In genomic region chr7:115260381-115260780, GRCh38 we compare ENCODE assay signal across 31 cellular contexts.
DNase-seq lines count a peak whose midpoint lies in the region; FAIRE-seq and TF ChIP-seq lines count a peak whose summit lies in the region.
"Had no signal": no experiment of that assay in that cellular context is flagged by ENCODE, and none has a peak within 500 bp of the region (broad histone marks: within the 10 kb centered on the region; RNA-seq: fewer than 3 reads in every experiment).

No MANE protein-coding gene starts in this region.

- H3K79me2 ChIP-seq in mammary epithelial cell (ENCODE audit: insufficient read depth, low read length), result no peaks in the 10 kb centered on the region
- H3K79me2 ChIP-seq: parathyroid adenoma had no signal

- intact Hi-C loops in mammary epithelial cell (cut with micrococcal nuclease), result no loop called here
- intact Hi-C loops in MCF 10A (cut with micrococcal nuclease), result no loop called here

- TF ChIP-seq CTCF in mammary epithelial cell (conservative IDR thresholded peaks at IDR 0.05 in 1 of 2, IDR thresholded peaks at IDR 0.05 in 1 of 2; ENCODE audit: extremely low read depth in 1 of 2, insufficient read depth in 1 of 2, low read depth in 1 of 2, low read length in 2 of 2) (no peak), MCF 10A (IDR thresholded peaks at IDR 0.05; ENCODE audit: unreplicated experiment) (no peak), bronchial epithelial cell (IDR thresholded peaks at IDR 0.05; ENCODE audit: insufficient read depth, low read length, severe bottlenecking) (no peak), fibroblast of the aortic adventitia (IDR thresholded peaks at IDR 0.05; ENCODE audit: insufficient read depth, low read length) (no peak), endothelial cell (IDR thresholded peaks at IDR 0.05; ENCODE audit: unreplicated experiment) (no peak)

- dilution Hi-C loops in mammary epithelial cell (cut with HindIII; ENCODE audit: low sequenced_read_pairs), result no loop called here

- H3K27ac Mint-ChIP-seq in MCF 10A (ENCODE audit: low read depth, unreplicated experiment), result no peak overlapping the region
- H3K27ac Mint-ChIP-seq in endothelial cell (ENCODE audit: unreplicated experiment), result no peak overlapping the region
- H3K27ac Mint-ChIP-seq in immature natural killer cell, result no peak overlapping the region
- H3K27ac Mint-ChIP-seq: activated CD4-positive, alpha-beta memory T cell treated with anti-CD3 and anti-CD28 coated beads for 36 hours had no signal

- H3K4me3 ChIP-seq in mammary epithelial cell (replicated peaks in 1 of 3; ENCODE audit: insufficient read depth in 1 of 3, low read depth in 2 of 3, low read length in 3 of 3) (no peak overlapping the region), bronchial epithelial cell (ENCODE audit: low read depth, low read length) (no peak overlapping the region), fibroblast of the aortic adventitia (ENCODE audit: low read depth, low read length) (no peak overlapping the region)
- H3K4me3 ChIP-seq: adrenal gland, PC-9, suprapubic skin, upper lobe of right lung had no signal

- H3K27me3 Mint-ChIP-seq in MCF 10A (ENCODE audit: insufficient read depth, unreplicated experiment) (peaks cover 46% of the 10 kb centered on the region), endothelial cell (ENCODE audit: unreplicated experiment) (no peaks in the 10 kb centered on the region), immature natural killer cell (ENCODE audit: low read depth in 3 of 3) (peaks cover 0 to 2% (median 2%) of the 10 kb centered on the region in 3 donors)

- FAIRE-seq in bronchial epithelial cell (lab: Jason Lieb, UNC), result no peak
- FAIRE-seq: H1, small intestine had no signal

- H3K36me3 Mint-ChIP-seq in MCF 10A (ENCODE audit: insufficient read depth, unreplicated experiment) (no peaks in the 10 kb centered on the region), endothelial cell (ENCODE audit: low read depth, unreplicated experiment) (no peaks in the 10 kb centered on the region), immature natural killer cell (no peaks in the 10 kb centered on the region)
- H3K36me3 Mint-ChIP-seq: activated CD4-positive, alpha-beta memory T cell treated with anti-CD3 and anti-CD28 coated beads for 36 hours had no signal

- H3K4me1 ChIP-seq in mammary epithelial cell (ENCODE audit: insufficient read depth, low read length), result no peaks in the 10 kb centered on the region
- H3K4me1 ChIP-seq: adrenal gland, parathyroid adenoma, suprapubic skin, upper lobe of right lung had no signal

- DNase-seq in mammary epithelial cell, result peak; percentile 14
- no peak for DNase-seq in MCF 10A (ENCODE audit: unreplicated experiment)
- DNase-seq in bronchial epithelial cell (ENCODE audit: low read depth), result peak; percentile 77
- peak; percentile 22 for DNase-seq in fibroblast of the aortic adventitia (ENCODE audit: low read depth)
- no peak for DNase-seq in KG1 (lab: John Stamatoyannopoulos, UW)
- DNase-seq in hypothalamus (lab: John Stamatoyannopoulos, UW), result no peak
- no peak for DNase-seq in endothelial cell (ENCODE audit: low spot score)
- DNase-seq in immature natural killer cell, result no peak
- DNase-seq: 8988T; activated CD4-positive, alpha-beta memory T cell treated with anti-CD3 and anti-CD28 coated beads for 36 hours; activated CD4-positive, alpha-beta T cell treated with anti-CD3 and anti-CD28 coated beads for 1 hour; activated CD8-positive, alpha-beta memory T cell treated with anti-CD3 and anti-CD28 coated beads, Interleukin-2, amount 50 U/mL, for 4 hours; activated naive CD4-positive, alpha-beta T cell treated with Interleukin-2 at 50 U/mL for 16 hours; adrenal gland; effector CD8-positive, alpha-beta T cell; erythroblast; hippocampal formation; left colon; NCI-H1105; NCI-H2029; NCI-H526; PC-9; Right ventricle myocardium superior; small intestine; stimulated activated naive CD4-positive, alpha-beta T cell treated with Interleukin-2 at 50 U/mL for 16 hours; upper lobe of right lung had no signal

- no peak overlapping the region for H3K9ac ChIP-seq in mammary epithelial cell (ENCODE audit: insufficient read depth, low read length)
- H3K9ac ChIP-seq: parathyroid adenoma had no signal

- CTCF ChIA-PET in mammary epithelial cell (lab: Charles Lee; ENCODE audit: low non-redundant PET), result no interaction called here
- CTCF ChIA-PET in MCF 10A (lab: Yijun Ruan, JAX), result no interaction called here

- H3K9me3 ChIP-seq in mammary epithelial cell (replicated peaks; ENCODE audit: insufficient read depth, low read length), result no peaks in the 10 kb centered on the region
- H3K9me3 ChIP-seq: adrenal gland, suprapubic skin, upper lobe of right lung had no signal

- no peak overlapping the region for H3K4me3 Mint-ChIP-seq in MCF 10A (ENCODE audit: unreplicated experiment)
- no peak overlapping the region for H3K4me3 Mint-ChIP-seq in endothelial cell (ENCODE audit: unreplicated experiment)
- no peak overlapping the region for H3K4me3 Mint-ChIP-seq in immature natural killer cell
- H3K4me3 Mint-ChIP-seq: activated CD4-positive, alpha-beta memory T cell treated with anti-CD3 and anti-CD28 coated beads for 36 hours; neural crest cell had no signal

- H3K27me3 ChIP-seq in mammary epithelial cell (ENCODE audit: insufficient read depth, low read length) (peaks cover 3% of the 10 kb centered on the region), bronchial epithelial cell (ENCODE audit: control insufficient read depth, insufficient read depth, low read length) (no peaks in the 10 kb centered on the region)
- H3K27me3 ChIP-seq: adrenal gland, suprapubic skin, upper lobe of right lung had no signal

- no peaks in the 10 kb centered on the region for H4K20me1 ChIP-seq in mammary epithelial cell (ENCODE audit: insufficient read depth, low read length)

- H3K36me3 ChIP-seq in mammary epithelial cell (ENCODE audit: insufficient read depth, low read length), result no peaks in the 10 kb centered on the region
- no peaks in the 10 kb centered on the region for H3K36me3 ChIP-seq in bronchial epithelial cell (ENCODE audit: control insufficient read depth, insufficient read depth, low read length)
- H3K36me3 ChIP-seq: adrenal gland, suprapubic skin, upper lobe of right lung had no signal

- H2AFZ ChIP-seq in mammary epithelial cell (ENCODE audit: low read depth, low read length), result no peak overlapping the region
- H2AFZ ChIP-seq: parathyroid adenoma, PC-9 had no signal

- 66% methylated on average over 2 of the region's 2 CpGs for WGBS in mammary epithelial cell (ENCODE audit: low coverage, missing lambda C conversion rate)

- H3K9me3 Mint-ChIP-seq in MCF 10A (ENCODE audit: unreplicated experiment), result no peaks in the 10 kb centered on the region
- H3K9me3 Mint-ChIP-seq in endothelial cell (ENCODE audit: unreplicated experiment), result no peaks in the 10 kb centered on the region
- H3K9me3 Mint-ChIP-seq in immature natural killer cell, result peaks cover 0 to 8% (median 1%) of the 10 kb centered on the region in 6 donors
- H3K9me3 Mint-ChIP-seq: activated CD4-positive, alpha-beta memory T cell treated with anti-CD3 and anti-CD28 coated beads for 36 hours; neural crest cell had no signal

- POLR2A ChIA-PET in MCF 10A (lab: Yijun Ruan, JAX), result no interaction called here

- H3K4me1 Mint-ChIP-seq in MCF 10A (ENCODE audit: insufficient read depth, unreplicated experiment), result peaks cover 5% of the 10 kb centered on the region
- no peaks in the 10 kb centered on the region for H3K4me1 Mint-ChIP-seq in endothelial cell (ENCODE audit: unreplicated experiment)
- no peaks in the 10 kb centered on the region for H3K4me1 Mint-ChIP-seq in immature natural killer cell
- H3K4me1 Mint-ChIP-seq: neural crest cell had no signal

- BruUV-seq in mammary epithelial cell (replicated peaks; lab: Mats Ljungman, UMichigan), result no TSS peak
- no TSS peak for BruUV-seq in MCF 10A (replicated peaks; lab: Mats Ljungman, UMichigan)

- no peak overlapping the region for H3K27ac ChIP-seq in mammary epithelial cell (ENCODE audit: insufficient read depth, low read depth, low read length)
- H3K27ac ChIP-seq: adrenal gland, C4-2B, parathyroid adenoma, PC-9, suprapubic skin, upper lobe of right lung had no signal

- H3K4me2 ChIP-seq in mammary epithelial cell (ENCODE audit: insufficient read depth, low read depth, low read length), result no peak overlapping the region
- H3K4me2 ChIP-seq: PC-9 had no signal

- in situ Hi-C loops in mammary epithelial cell (cut with MboI; ENCODE audit: low sequenced_read_pairs in 2 of 2), result no loop called here

Comparison
In these comparisons a context has a peak if more than half of its experiments do, and no peak if none do; other contexts are left out.
1. DNase-seq: peak in mammary epithelial cell (single experiment), bronchial epithelial cell (single experiment) and fibroblast of the aortic adventitia (single experiment); none in MCF 10A (single experiment), KG1 (single experiment), hypothalamus (0 of 51), endothelial cell (single experiment) and immature natural killer cell (0 of 3).